ENCODE assay signal across 8 cellular contexts in genomic region chr5:108681079-108681921, GRCh38.
A peak's percentile ranks its signal among the peaks of the same experiment; 100 is the strongest.
DNase-seq lines count a peak whose midpoint lies in the region; ATAC-seq, FAIRE-seq and TF ChIP-seq lines count a peak whose summit lies in the region.

No MANE protein-coding gene starts in this region.

- no peaks in the 10 kb centered on the region for H4K20me1 ChIP-seq in H1 (replicated peaks in 1 of 2; ENCODE audit: control insufficient read depth in 1 of 2, insufficient read depth in 2 of 2, low read length in 2 of 2)

- no peak overlapping the region for H2BK120ac ChIP-seq in H1 (replicated peaks; ENCODE audit: low read depth, low read length)

- H3K9me3 ChIP-seq in H1 (ENCODE audit: insufficient read depth in 2 of 2, low read depth in 1 of 2, low read length in 1 of 2), result peaks cover 0 to 3% of the 10 kb centered on the region in 2 experiments; a peak in 1 of 4 replicates

- H3K9ac ChIP-seq in H1 (replicated peaks in 1 of 4; ENCODE audit: extremely low read depth in 1 of 4, low read depth in 3 of 4, low read length in 3 of 4), result no peak overlapping the region

- H3K4me3 ChIP-seq in H1 (ENCODE audit: extremely low read depth in 1 of 4, insufficient read depth in 2 of 4, low read depth in 3 of 4, low read length in 4 of 4), result no peak overlapping the region

- WGBS in H1 (ENCODE audit: extremely low coverage in 1 of 2, insufficient coverage in 1 of 2, insufficient read length in 1 of 2, insufficient replicate concordance in 2 of 2, low coverage in 1 of 2, low lambda C conversion rate in 2 of 2, missing lambda C conversion rate in 1 of 2), 2 experiments, result 66% methylated on average over 5 of the region's 5 CpGs; no CpG with 5 or more reads in 1 of the 2 experiments

- H3K27me3 Mint-ChIP-seq in activated T-cell treated with anti-CD3 and anti-CD28 coated beads, Interleukin-2, amount 50 U/mL, for 24 hours, result no peaks in the 10 kb centered on the region
- peaks cover 2% of the 10 kb centered on the region for H3K27me3 Mint-ChIP-seq in memory B cell

- no peak overlapping the region for H3K4me2 ChIP-seq in H1 (ENCODE audit: insufficient read depth in 1 of 2, low read depth in 2 of 2, low read length in 2 of 2)

- peak in 2 of 3 experiments; percentile 62 to 82; a peak in 3 of 4 replicates for TF ChIP-seq CTCF in H1 (IDR thresholded peaks at IDR 0.05; ENCODE audit: control extremely low read depth in 1 of 3, insufficient read depth in 1 of 3, low read depth in 1 of 3, low read length in 3 of 3)

- DNase-seq in activated T-cell treated with anti-CD3 and anti-CD28 coated beads for 24 hours (ENCODE audit: low read depth) (peak; percentile 2), HPDE6-E6E7 (ENCODE audit: extremely low spot score) (peak; percentile 52), RPMI8226 (peak; percentile 71), H1 (ENCODE audit: low read depth in 1 of 2, low spot score in 2 of 2) (no peak), memory B cell (ENCODE audit: low spot score in 2 of 2) (peak; percentile 43 to 56), urothelium cell line (ENCODE audit: low spot score) (peak; percentile 49)
- DNase-seq in activated T-cell treated with anti-CD3 and anti-CD28 coated beads, Interleukin-2, amount 50 U/mL, for 24 hours, result no peak

- 0 out of 2 replicates have a peak overlapping the region, but pooled peaks have one; percentile 66 for H2AFZ ChIP-seq in H1 (ENCODE audit: low read length)

- TF ChIP-seq RAD21 in H1 (IDR thresholded peaks at IDR 0.05 in 1 of 2, conservative IDR thresholded peaks at IDR 0.05 in 1 of 2; ENCODE audit: low read depth in 2 of 2, low read length in 2 of 2), result peak; percentile 90 to 93

- TF ChIP-seq POLR2A in H1 (IDR thresholded peaks at IDR 0.05; ENCODE audit: control extremely low read depth in 1 of 2, low read depth in 2 of 2, low read length in 2 of 2), result no peak

- H3K18ac ChIP-seq in H1 (ENCODE audit: extremely low read depth, low read length), result no peak overlapping the region; the same call in 1 of the 2 replicates

- H3K27ac ChIP-seq in H1 (ENCODE audit: low read depth, low read length), result no peak overlapping the region

- no peak for TF ChIP-seq EP300 in H1 (IDR thresholded peaks at IDR 0.05; ENCODE audit: borderline replicate concordance in 1 of 2, low read depth in 2 of 2, low read length in 2 of 2)

- no peak overlapping the region for H3K56ac ChIP-seq in H1 (replicated peaks; ENCODE audit: insufficient read length, low read depth, low read length)

- H3K79me1 ChIP-seq in H1 (ENCODE audit: low read depth, low read length), result no peaks in the 10 kb centered on the region

- no peak overlapping the region for H3K4me3 Mint-ChIP-seq in activated T-cell treated with anti-CD3 and anti-CD28 coated beads, Interleukin-2, amount 50 U/mL, for 24 hours
- no peak overlapping the region for H3K4me3 Mint-ChIP-seq in memory B cell

- H3K14ac ChIP-seq in H1 (ENCODE audit: insufficient read length), result no peak overlapping the region

- POLR2A ChIA-PET in H1 (lab: Charles Lee; ENCODE audit: partially characterized antibody), result interaction anchor here (0.5 to 2.0 kb wide), 6 partner anchors 13 to 729 kb away, joined by 3 to 6 read pairs (median 3); partner anchors contain the start of genes FER and PJA2

- peak; percentile 91 for ATAC-seq in GM21528 (IDR thresholded peaks at IDR 0.05; ENCODE audit: low FRiP score, unreplicated experiment)
- ATAC-seq in memory B cell (ENCODE audit: low read depth), result peak; percentile 89

- no peak overlapping the region for H4K8ac ChIP-seq in H1 (ENCODE audit: extremely low read depth, insufficient read depth, low read length)

- no peak overlapping the region for H2BK15ac ChIP-seq in H1 (ENCODE audit: low read length)

- no peaks in the 10 kb centered on the region for H3K9me3 Mint-ChIP-seq in activated T-cell treated with anti-CD3 and anti-CD28 coated beads, Interleukin-2, amount 50 U/mL, for 24 hours
- H3K9me3 Mint-ChIP-seq in memory B cell, result no peaks in the 10 kb centered on the region

- no peaks in the 10 kb centered on the region for H3K27me3 ChIP-seq in H1 (replicated peaks in 1 of 4; ENCODE audit: control insufficient read depth in 3 of 4, extremely low read depth in 1 of 4, insufficient read depth in 3 of 4, low read length in 3 of 4)

- no peaks in the 10 kb centered on the region for H3K79me2 ChIP-seq in H1 (ENCODE audit: control insufficient read depth in 1 of 2, insufficient read depth in 2 of 2, low read length in 2 of 2)

- no peak overlapping the region for H3K27ac Mint-ChIP-seq in activated T-cell treated with anti-CD3 and anti-CD28 coated beads, Interleukin-2, amount 50 U/mL, for 24 hours
- H3K27ac Mint-ChIP-seq in memory B cell, result no peak overlapping the region

- no peaks in the 10 kb centered on the region for H3K4me1 Mint-ChIP-seq in activated T-cell treated with anti-CD3 and anti-CD28 coated beads, Interleukin-2, amount 50 U/mL, for 24 hours (ENCODE audit: low read depth)
- H3K4me1 Mint-ChIP-seq in memory B cell, result peaks cover 8% of the 10 kb centered on the region

- H3K4me1 ChIP-seq in H1 (replicated peaks in 1 of 4; ENCODE audit: control insufficient read depth in 3 of 4, insufficient read depth in 4 of 4, low read length in 3 of 4), result peaks cover 3 to 12% (median 7%) of the 10 kb centered on the region in 4 experiments

- CTCF ChIA-PET in H1 (lab: Charles Lee; ENCODE audit: partially characterized antibody), result interaction anchor here (0.6 to 2.2 kb wide), 25 partner anchors 9 to 910 kb away, joined by 3 to 13 read pairs (median 3); no protein-coding TSS in a partner anchor

- H3K23ac ChIP-seq in H1 (ENCODE audit: insufficient read length), result no peak overlapping the region

- H2BK5ac ChIP-seq in H1 (ENCODE audit: low read depth, low read length), result no peak overlapping the region

- H2AK5ac ChIP-seq in H1 (ENCODE audit: low read depth, low read length), result no peak overlapping the region

- no peak overlapping the region for H3K4ac ChIP-seq in H1 (replicated peaks; ENCODE audit: insufficient read length, low read depth, low read length)

- H3K36me3 Mint-ChIP-seq in activated T-cell treated with anti-CD3 and anti-CD28 coated beads, Interleukin-2, amount 50 U/mL, for 24 hours (ENCODE audit: low read depth), result no peaks in the 10 kb centered on the region
- peaks cover 2% of the 10 kb centered on the region for H3K36me3 Mint-ChIP-seq in memory B cell

- FAIRE-seq in H1 (lab: Jason Lieb, UNC), result peak; percentile 91
- FAIRE-seq in urothelium cell line (lab: Jason Lieb, UNC), result no peak

- no peak overlapping the region for H2BK20ac ChIP-seq in H1 (ENCODE audit: low read length)

- H3K23me2 ChIP-seq in H1 (ENCODE audit: low read depth, low read length), result no peaks in the 10 kb centered on the region

- H3K36me3 ChIP-seq in H1 (ENCODE audit: control insufficient read depth in 2 of 4, insufficient read depth in 4 of 4, low read length in 3 of 4), result no peaks in the 10 kb centered on the region

- H4K91ac ChIP-seq in H1 (replicated peaks; ENCODE audit: insufficient read length, low read length), result no peak overlapping the region

- peak overlapping the region; percentile 85 for H4K5ac ChIP-seq in H1 (ENCODE audit: insufficient read length, low read depth, low read length)

- no peak overlapping the region for H2BK12ac ChIP-seq in H1 (ENCODE audit: low read depth, low read length)

TF ChIP-seq in H1, 55 proteins besides CTCF, POLR2A, EP300 and RAD21:
- TF ChIP-seq RFX5 (IDR thresholded peaks at IDR 0.05; ENCODE audit: borderline replicate concordance, low read depth, low read length), result no peak
- no peak for TF ChIP-seq GTF2F1 (IDR thresholded peaks at IDR 0.05; ENCODE audit: borderline replicate concordance, low read depth, low read length)
- no peak for TF ChIP-seq BRCA1 (IDR thresholded peaks at IDR 0.05; ENCODE audit: low read depth, low read length)
- no peak for TF ChIP-seq CHD2 (IDR thresholded peaks at IDR 0.05; ENCODE audit: low read length)
- 0 out of 2 replicates have a peak, but pooled peaks have one; percentile 31 for TF ChIP-seq YY1 (IDR thresholded peaks at IDR 0.05; ENCODE audit: low read depth, low read length)
- peak; percentile 77 for TF ChIP-seq MAFK (IDR thresholded peaks at IDR 0.05; ENCODE audit: low read depth, low read length)
- TF ChIP-seq BACH1 (IDR thresholded peaks at IDR 0.05; ENCODE audit: low read length), result peak; percentile 91
- no peak for TF ChIP-seq SIRT6 (IDR thresholded peaks at IDR 0.05; ENCODE audit: low read length)
TF ChIP-seq in H1: peak in this region for 3.

Comparison
In these comparisons a context has a peak if more than half of its experiments do, and no peak if none do; other contexts are left out.
1. DNase-seq: peak in activated T-cell treated with anti-CD3 and anti-CD28 coated beads for 24 hours (single experiment), HPDE6-E6E7 (single experiment), RPMI8226 (single experiment), memory B cell (2 of 2) and urothelium cell line (single experiment); none in activated T-cell treated with anti-CD3 and anti-CD28 coated beads, Interleukin-2, amount 50 U/mL, for 24 hours (single experiment) and H1 (0 of 2).